10 cellular contexts compared by ENCODE assay signal in genomic region chr4:8394125-8394524, GRCh38. TPM values are rescaled to one million over a fixed set of nuclear protein-coding genes. Genes with fewer than 3 reads are reported as not detected.
A peak's percentile ranks its signal among the peaks of the same experiment; 100 is the strongest.
DNase-seq lines count a peak whose midpoint lies in the region; ATAC-seq and TF ChIP-seq lines count a peak whose summit lies in the region.
"Had no signal": no experiment of that assay in that cellular context is flagged by ENCODE, and none has a peak within 500 bp of the region (broad histone marks: within the 10 kb centered on the region; RNA-seq: fewer than 3 reads in every experiment).

No MANE protein-coding gene starts in this region.

- H3K9me3 ChIP-seq in IMR-90 (ENCODE audit: control insufficient read depth, insufficient read depth, low read length), result no peaks in the 10 kb centered on the region
- H3K9me3 ChIP-seq in lower lobe of right lung, result no peaks in the 10 kb centered on the region
- no peaks in the 10 kb centered on the region for H3K9me3 ChIP-seq in stomach
- no peaks in the 10 kb centered on the region for H3K9me3 ChIP-seq in A673 (ENCODE audit: low read depth, low read length, poor library complexity, severe bottlenecking)

- peak overlapping the region; percentile 1; the same call in 1 of the 2 replicates for H4K91ac ChIP-seq in IMR-90 (ENCODE audit: insufficient read depth, low read depth, low read length)

- peak overlapping the region; percentile 41 for H2AK5ac ChIP-seq in IMR-90 (ENCODE audit: low read depth, low read length)

- H3K27ac ChIP-seq in IMR-90 (ENCODE audit: insufficient read depth, low read length) (no peak overlapping the region), dorsolateral prefrontal cortex (peak overlapping the region; percentile 10 to 99 (median 94)), lower lobe of right lung (peak overlapping the region; percentile 32), stomach (peak overlapping the region in 4 of 5 donors; percentile 22 to 69 (median 54)), A673 (ENCODE audit: low read depth, low read length, poor library complexity, severe bottlenecking) (no peak overlapping the region)

- BruUV-seq in IMR-90 (replicated peaks; lab: Mats Ljungman, UMichigan) (no TSS peak), A673 (replicated peaks; lab: Mats Ljungman, UMichigan) (no TSS peak)

- H3K14ac ChIP-seq in IMR-90 (replicated peaks; ENCODE audit: low read depth, low read length), result no peak overlapping the region

- no peak overlapping the region for H4K5ac ChIP-seq in IMR-90 (ENCODE audit: low read depth, low read length)

- H2AFZ ChIP-seq in IMR-90 (replicated peaks; ENCODE audit: low read length, poor library complexity), result no peak overlapping the region

- no peak for TF ChIP-seq RAD21 in IMR-90 (IDR thresholded peaks at IDR 0.05; ENCODE audit: low read length)

- no peak for ATAC-seq in IMR-90 (ENCODE audit: low read depth)
- ATAC-seq in lower lobe of right lung, result peak; percentile 53 to 58
- ATAC-seq in GM19452 (IDR thresholded peaks at IDR 0.05; ENCODE audit: unreplicated experiment), result no peak
- ATAC-seq: stimulated activated memory B cell treated with anti-CD40 and anti-IgM and Interleukin-4, amounts not matched to agents 10 μg/mL and 1 μg/mL and 100 μg/mL, for 72 hours had no signal

- POLR2A ChIA-PET in IMR-90 (lab: Charles Lee; ENCODE audit: unreplicated experiment), result no interaction called here
- POLR2A ChIA-PET in A673 (lab: Charles Lee; ENCODE audit: low non-redundant PET), result no interaction called here

- H3K4ac ChIP-seq in IMR-90 (ENCODE audit: low read depth, low read length), result peak overlapping the region; percentile 10; the same call in 1 of the 2 replicates

- intact Hi-C loops in IMR-90 (cut with micrococcal nuclease) (no loop called here), dorsolateral prefrontal cortex (cut with DNase I) (loop anchor here (2.0 to 5.0 kb wide), 2 partner anchors 42 to 53 kb away; no protein-coding TSS in a partner anchor), lower lobe of right lung (cut with DNase I) (no loop called here), stomach (cut with DNase I; ENCODE audit: low total_unique reads) (no loop called here), A673 (cut with micrococcal nuclease; ENCODE audit: unreplicated experiment) (no loop called here)

- DNase-seq in IMR-90 (peak; percentile 31), dorsolateral prefrontal cortex (peak in 9 of 10 donors; percentile 64 to 85 (median 77)), lower lobe of right lung (no peak), stomach (peak; percentile 37), DMS153 (lab: John Stamatoyannopoulos, UW) (no peak), NCI-H2171 treated with DMSO at 0.1 percent for 48 hours (lab: John Stamatoyannopoulos, UW) (no peak), A673 (ENCODE audit: low spot score) (no peak)
- DNase-seq: SHP77 treated with DMSO at 0.1 percent for 48 hours had no signal

- H3K4me2 ChIP-seq in IMR-90 (ENCODE audit: low read depth, low read length), result peak overlapping the region; percentile 24

- CTCF ChIA-PET in IMR-90 (lab: Yijun Ruan, JAX) (interaction anchor here (1.0 to 2.1 kb wide), 3 partner anchors 8 to 127 kb away, joined by 6 to 8 read pairs (median 6); no protein-coding TSS in a partner anchor), A673 (lab: Charles Lee) (no interaction called here)

- dilution Hi-C loops in IMR-90 (cut with HindIII; ENCODE audit: low sequenced_read_pairs, unreplicated experiment), result no loop called here

- no peak overlapping the region for H2AK9ac ChIP-seq in IMR-90 (replicated peaks; ENCODE audit: low read depth, low read length, poor library complexity)

- H3K4me3 ChIP-seq in IMR-90 (ENCODE audit: insufficient read depth, low read depth, low read length), result no peak overlapping the region
- peak overlapping the region in 46 of 59 donors; percentile 0 to 55 (median 24) for H3K4me3 ChIP-seq in dorsolateral prefrontal cortex
- H3K4me3 ChIP-seq in lower lobe of right lung, result no peak overlapping the region
- no peak overlapping the region for H3K4me3 ChIP-seq in stomach
- no peak overlapping the region for H3K4me3 ChIP-seq in A673 (ENCODE audit: low read depth, low read length, poor library complexity, severe bottlenecking)

- H4K8ac ChIP-seq in IMR-90 (ENCODE audit: low read depth in 2 of 2, low read length in 2 of 2), result no peak overlapping the region

- H3K18ac ChIP-seq in IMR-90 (ENCODE audit: low read depth, low read length), result no peak overlapping the region

- in situ Hi-C loops in IMR-90 (cut with MboI; ENCODE audit: low sequenced_read_pairs), result no loop called here

- TF ChIP-seq POLR2A in IMR-90 (IDR thresholded peaks at IDR 0.05; ENCODE audit: low read depth, low read length), result no peak
- no peak for TF ChIP-seq POLR2A in stomach (IDR thresholded peaks at IDR 0.05)

- H3K79me1 ChIP-seq in IMR-90 (ENCODE audit: low read depth in 1 of 2, low read length in 2 of 2), result no peaks in the 10 kb centered on the region; a peak in 1 of 4 replicates

- H2BK15ac ChIP-seq in IMR-90 (ENCODE audit: low read depth, low read length), result no peak overlapping the region; the same call in 2 of the 3 replicates

- no peak overlapping the region for H3K23ac ChIP-seq in IMR-90 (ENCODE audit: low read depth, low read length)

- H2BK20ac ChIP-seq in IMR-90 (ENCODE audit: low read depth, low read length), result 0 out of 2 replicates have a peak overlapping the region, but pooled peaks have one; percentile 8

- peaks cover 17% of the 10 kb centered on the region for H4K20me1 ChIP-seq in IMR-90 (ENCODE audit: insufficient read depth, low read length)

- peaks cover 22% of the 10 kb centered on the region for H3K4me1 ChIP-seq in IMR-90 (ENCODE audit: control insufficient read depth, insufficient read depth, low read length)
- peaks cover 14% of the 10 kb centered on the region for H3K4me1 ChIP-seq in lower lobe of right lung
- peaks cover 6 to 38% (median 23%) of the 10 kb centered on the region in 4 donors for H3K4me1 ChIP-seq in stomach
- peaks cover 6% of the 10 kb centered on the region for H3K4me1 ChIP-seq in A673 (ENCODE audit: insufficient read depth, low read length, poor library complexity, severe bottlenecking)

- H3K9me1 ChIP-seq in IMR-90 (ENCODE audit: insufficient read depth, low read length), result peaks cover 15% of the 10 kb centered on the region; the same call in 1 of the 2 replicates

- H2BK120ac ChIP-seq in IMR-90 (ENCODE audit: low read depth, low read length), result peak overlapping the region; percentile 17; the same call in 1 of the 2 replicates

- no peak overlapping the region for H3K56ac ChIP-seq in IMR-90 (ENCODE audit: extremely low read depth, insufficient read depth, low read length)

- no peak for TF ChIP-seq EP300 in stomach (IDR thresholded peaks at IDR 0.05)

- 36% methylated on average over 13 of the region's 18 CpGs; no CpG with 5 or more reads in 1 of the 2 experiments for WGBS in IMR-90 (ENCODE audit: extremely low coverage in 2 of 2, insufficient read length in 1 of 2), 2 experiments
- WGBS in stomach, 5 donors, result 47 to 74% (median 65%) methylated on average over 17 to 18 of the region's 18 CpGs

- peaks cover 22% of the 10 kb centered on the region for H3K36me3 ChIP-seq in IMR-90 (ENCODE audit: control insufficient read depth, insufficient read depth, low read length)
- H3K36me3 ChIP-seq in lower lobe of right lung, result peaks cover 86% of the 10 kb centered on the region
- peaks cover 21 to 95% (median 87%) of the 10 kb centered on the region in 4 donors for H3K36me3 ChIP-seq in stomach
- no peaks in the 10 kb centered on the region for H3K36me3 ChIP-seq in A673 (ENCODE audit: insufficient read depth, low read length, poor library complexity, severe bottlenecking)

- TF ChIP-seq CTCF in IMR-90 (conservative IDR thresholded peaks at IDR 0.05; ENCODE audit: low read depth, low read length), result no peak
- TF ChIP-seq CTCF in dorsolateral prefrontal cortex (IDR thresholded peaks at IDR 0.05 in 54 of 56, conservative IDR thresholded peaks at IDR 0.05 in 2 of 56; ENCODE audit: low read depth in 1 of 56, partially characterized antibody in 56 of 56), result peak in 1 of 56 donors; percentile 7
- no peak for TF ChIP-seq CTCF in lower lobe of right lung (IDR thresholded peaks at IDR 0.05)
- no peak for TF ChIP-seq CTCF in stomach (IDR thresholded peaks at IDR 0.05)
- no peak for TF ChIP-seq CTCF in A673 (conservative IDR thresholded peaks at IDR 0.05; ENCODE audit: low read depth, low read length)

- H3K27me3 ChIP-seq in IMR-90 (ENCODE audit: control insufficient read depth, insufficient read depth, low read length), result no peaks in the 10 kb centered on the region
- no peaks in the 10 kb centered on the region for H3K27me3 ChIP-seq in dorsolateral prefrontal cortex
- H3K27me3 ChIP-seq in lower lobe of right lung (ENCODE audit: low read depth), result no peaks in the 10 kb centered on the region
- no peaks in the 10 kb centered on the region for H3K27me3 ChIP-seq in stomach
- no peaks in the 10 kb centered on the region for H3K27me3 ChIP-seq in A673 (replicated peaks; ENCODE audit: insufficient read depth, low read depth, low read length, poor library complexity)

- no peak overlapping the region for H2BK5ac ChIP-seq in IMR-90 (ENCODE audit: low read depth, low read length, poor library complexity, severe bottlenecking)

- no peak overlapping the region for H3K9ac ChIP-seq in IMR-90 (ENCODE audit: low read depth, low read length)

TF ChIP-seq in IMR-90, 13 proteins besides CTCF, POLR2A, EP300 and RAD21 (continues in another document):
- no peak for TF ChIP-seq RCOR1 (IDR thresholded peaks at IDR 0.05; ENCODE audit: insufficient replicate concordance, low read length)

RNA-seq across cellular contexts. Expression of gene ACOX3, which starts 46.4 kb away (rescaled TPM):
- total RNA-seq in IMR-90 (2012; rRNA removed) (24.2 and 25.8 TPM in 2 replicates), dorsolateral prefrontal cortex (10 to 100 TPM; 22.8 to 47.3 (median 34.4) TPM), lower lobe of right lung (30.4 TPM), stomach (10 to 100 TPM; 23.3 to 45.5 (median 37.9) TPM), A673 (2021) (14.3 and 18.9 TPM in 2 replicates)
- polyA plus RNA-seq in IMR-90 (2012; rRNA removed) (13.2 and 15.2 TPM in 2 replicates), stomach (10 to 100 TPM; 13.5 to 43.7 (median 22.4) TPM)
- 8.9 and 9.6 TPM in 2 replicates for polyA plus RNA-seq in IMR-90 (2012; cell fraction: cytosol; rRNA removed)
- polyA plus RNA-seq in IMR-90 (2012; cell fraction: nucleus; rRNA removed; ENCODE audit: low replicate concordance), result 18.2 and 21.1 TPM in 2 replicates

RNA-seq across cellular contexts. Expression of gene TRMT44, which starts 46.5 kb away (rescaled TPM):
- total RNA-seq in IMR-90 (2012; rRNA removed), result 7.3 and 9.7 TPM in 2 replicates
- polyA plus RNA-seq in IMR-90 (2012; rRNA removed), result 6.3 and 8.1 TPM in 2 replicates
- 3.5 and 5.1 TPM in 2 replicates for polyA plus RNA-seq in IMR-90 (2012; cell fraction: cytosol; rRNA removed)
- 15.8 and 24.6 TPM in 2 replicates for polyA plus RNA-seq in IMR-90 (2012; cell fraction: nucleus; rRNA removed; ENCODE audit: low replicate concordance)
- total RNA-seq in dorsolateral prefrontal cortex, result 10 to 100 TPM; 24.4 to 65.0 (median 40.3) TPM
- 23.9 TPM for total RNA-seq in lower lobe of right lung
- total RNA-seq in stomach, result 10 to 100 TPM in 3 of 5 donors, 1 to 10 TPM in 2; 1.8 to 39.7 (median 13.3) TPM
- 1 to 10 TPM; 5.6 to 6.9 (median 6.7) TPM for polyA plus RNA-seq in stomach
- 22.4 and 22.9 TPM in 2 replicates for total RNA-seq in A673 (2021)

Comparison
In these comparisons a context has a peak if more than half of its experiments do, and no peak if none do; other contexts are left out.
1. ATAC-seq: peak in lower lobe of right lung (2 of 2); none in IMR-90 (single experiment) and GM19452 (single experiment).
2. DNase-seq: peak in IMR-90 (single experiment), dorsolateral prefrontal cortex (9 of 10) and stomach (single experiment); none in lower lobe of right lung (single experiment), DMS153 (single experiment), NCI-H2171 treated with DMSO at 0.1 percent for 48 hours (single experiment) and A673 (single experiment).
3. H3K27ac ChIP-seq: peak in dorsolateral prefrontal cortex (59 of 59), lower lobe of right lung (single experiment) and stomach (4 of 5); none in IMR-90 (single experiment) and A673 (single experiment).
4. H3K4me3 ChIP-seq: peak in dorsolateral prefrontal cortex (46 of 59); none in IMR-90 (single experiment), lower lobe of right lung (single experiment), stomach (0 of 4) and A673 (single experiment).
5. intact Hi-C loops: an anchor here in dorsolateral prefrontal cortex (2.0 to 5.0 kb wide); none called in IMR-90, lower lobe of right lung, stomach and A673.